Comparison of ENCODE assay signal across 9 cellular contexts in the genomic region with DNA sequence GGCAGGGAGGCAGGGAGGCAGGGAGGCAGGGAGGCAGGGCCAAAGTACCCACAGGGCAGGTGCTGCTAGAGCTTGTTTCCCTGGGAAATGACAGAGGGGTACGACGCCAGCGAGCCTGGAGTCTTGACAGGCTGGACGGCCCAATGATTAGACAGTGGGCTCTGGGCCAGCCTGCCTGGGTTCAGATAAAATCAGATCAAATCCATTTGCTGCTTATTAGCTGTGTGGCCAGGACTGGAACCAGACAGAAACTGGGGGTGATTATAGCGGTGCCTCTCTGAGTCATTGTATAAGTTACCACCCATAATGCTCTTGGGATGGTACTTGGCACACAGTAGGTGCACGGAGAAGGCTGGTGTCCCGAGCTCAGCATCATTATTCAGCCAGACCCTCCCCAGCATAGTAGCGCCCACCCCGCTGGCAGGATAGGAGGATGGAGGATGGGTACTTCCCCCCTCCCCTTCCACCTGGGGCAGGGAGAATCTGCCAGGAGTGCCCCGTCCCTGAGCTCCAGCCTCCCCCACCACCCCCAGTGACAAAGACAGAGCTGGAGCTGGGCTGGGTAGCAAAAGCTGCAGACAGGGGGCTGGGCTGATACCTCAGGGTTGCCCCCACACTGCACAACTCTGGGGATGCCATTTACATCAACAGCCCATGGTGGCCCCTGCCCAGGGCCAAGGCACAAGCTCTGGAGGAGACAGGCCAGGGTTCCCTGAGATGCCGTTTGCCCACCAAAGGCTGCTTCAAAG.
DNase-seq lines count a peak whose midpoint lies in the region; ATAC-seq and TF ChIP-seq lines count a peak whose summit lies in the region.
"Had no signal": no experiment of that assay in that cellular context is flagged by ENCODE, and none has a peak within 500 bp of the region (broad histone marks: within the 10 kb centered on the region; RNA-seq: fewer than 3 reads in every experiment).

No MANE protein-coding gene starts in this region.

- in situ Hi-C loops in HAP-1 (cut with MboI; ENCODE audit: low sequenced_read_pairs) = no loop called here

- intact Hi-C loops in sciatic nerve (cut with DNase I) = no loop called here

- no peak for TF ChIP-seq CTCF in KMS-11 (conservative IDR thresholded peaks at IDR 0.05; ENCODE audit: low read depth, low read length)

- DNase-seq in sciatic nerve (ENCODE audit: low spot score) (no peak), SW480 (ENCODE audit: low spot score) (no peak), HAP-1 (ENCODE audit: low spot score in 2 of 2) (no peak), Kasumi-1 (lab: John Stamatoyannopoulos, UW) (no peak)

- H3K36me3 ChIP-seq in KMS-11 (ENCODE audit: insufficient read depth) (no peaks in the 10 kb centered on the region), duodenal mucosa (ENCODE audit: control insufficient read depth in 1 of 2, insufficient read depth in 2 of 2, low read length in 2 of 2) (no peaks in the 10 kb centered on the region), HAP-1 (replicated peaks) (no peaks in the 10 kb centered on the region)

- H3K9ac ChIP-seq in KMS-11 = peak overlapping the region; percentile 90
- H3K9ac ChIP-seq in duodenal mucosa (ENCODE audit: low read depth in 1 of 2, low read length in 2 of 2) = no peak overlapping the region

- H2AFZ ChIP-seq in KMS-11 (ENCODE audit: low read depth) = peak overlapping the region; percentile 44; the same call in 1 of the 2 replicates

- H3K27ac ChIP-seq in KMS-11 = peak overlapping the region; percentile 98
- H3K27ac ChIP-seq in duodenal mucosa (ENCODE audit: low read depth, low read length) = peak overlapping the region; percentile 43

- no peaks in the 10 kb centered on the region for H3K9me3 ChIP-seq in duodenal mucosa (ENCODE audit: control insufficient read depth in 1 of 2, low read length in 2 of 2)
- no peaks in the 10 kb centered on the region for H3K9me3 ChIP-seq in HAP-1

- H3K79me2 ChIP-seq in KMS-11 (ENCODE audit: insufficient read depth, low read depth) = no peaks in the 10 kb centered on the region

- H3K4me3 ChIP-seq in KMS-11 (IDR thresholded peaks at IDR 0.05; ENCODE audit: insufficient read depth, low read depth, low read length) (no peak overlapping the region), duodenal mucosa (ENCODE audit: low read depth in 1 of 2, low read length in 2 of 2) (peak overlapping the region in 1 of 2 donors; percentile 48), HAP-1 (no peak overlapping the region)

- ATAC-seq in GM19438 (IDR thresholded peaks at IDR 0.05; ENCODE audit: low read depth, unreplicated experiment) (peak; percentile 8), sciatic nerve (peak; percentile 2), GM19023 (IDR thresholded peaks at IDR 0.05; ENCODE audit: unreplicated experiment) (no peak)
- ATAC-seq: Panc1 had no signal

- peaks cover 64% of the 10 kb centered on the region for H3K4me1 ChIP-seq in KMS-11 (ENCODE audit: low read depth, poor library complexity, severe bottlenecking)
- peaks cover 21 to 28% of the 10 kb centered on the region in 2 donors for H3K4me1 ChIP-seq in duodenal mucosa (ENCODE audit: control insufficient read depth in 1 of 2, insufficient read depth in 2 of 2, low read length in 2 of 2)
- no peaks in the 10 kb centered on the region for H3K4me1 ChIP-seq in HAP-1

- H4K20me1 ChIP-seq in KMS-11 (ENCODE audit: insufficient read depth) = no peaks in the 10 kb centered on the region

- peak overlapping the region; percentile 100 for H3K4me2 ChIP-seq in KMS-11

- H3K27me3 ChIP-seq in KMS-11 (ENCODE audit: insufficient read depth, low read depth) (no peaks in the 10 kb centered on the region), duodenal mucosa (ENCODE audit: control insufficient read depth in 1 of 2, insufficient read depth in 2 of 2, low read length in 2 of 2) (peaks cover 2% of the 10 kb centered on the region in 2 donors), HAP-1 (ENCODE audit: low read depth) (peaks cover 3% of the 10 kb centered on the region; the same call in 1 of the 2 replicates)
